In genomic region chr11:59152312-59152967, GRCh38 we compare ENCODE assay signal across 10 cellular contexts. TPM values are rescaled to one million over a fixed set of nuclear protein-coding genes. Genes with fewer than 3 reads are reported as not detected.
DNase-seq lines count a peak whose midpoint lies in the region; ATAC-seq and TF ChIP-seq lines count a peak whose summit lies in the region.
"Had no signal": no experiment of that assay in that cellular context is flagged by ENCODE, and none has a peak within 500 bp of the region (broad histone marks: within the 10 kb centered on the region; RNA-seq: fewer than 3 reads in every experiment).

No MANE protein-coding gene starts in this region.

- H3K27ac ChIP-seq in CD4-positive, CD25-positive, alpha-beta regulatory T cell (ENCODE audit: insufficient read depth, low read length, poor library complexity, severe bottlenecking): peak overlapping the region; percentile 50
- peak overlapping the region; percentile 46; the same call in 1 of the 2 replicates for H3K27ac ChIP-seq in KMS-11
- H3K27ac ChIP-seq in ovary: no peak overlapping the region

- peaks cover 15 to 38% (median 30%) of the 10 kb centered on the region in 4 donors for H3K4me1 Mint-ChIP-seq in CD4-positive, CD25-positive, alpha-beta regulatory T cell

- intact Hi-C loops in ovary (cut with DNase I): no loop called here

- H4K20me1 ChIP-seq in KMS-11 (ENCODE audit: insufficient read depth): 0 out of 2 replicates have a peak, but pooled peaks cover 4% of the 10 kb centered on the region

- peaks cover 3% of the 10 kb centered on the region; the same call in 1 of the 2 replicates for H3K79me2 ChIP-seq in KMS-11 (ENCODE audit: insufficient read depth, low read depth)

- H3K9ac ChIP-seq in KMS-11: no peak overlapping the region

- H3K4me1 ChIP-seq in CD4-positive, CD25-positive, alpha-beta regulatory T cell (ENCODE audit: control insufficient read depth, insufficient read depth, low read length, poor library complexity, severe bottlenecking): peaks cover 16% of the 10 kb centered on the region
- H3K4me1 ChIP-seq in KMS-11 (ENCODE audit: low read depth, poor library complexity, severe bottlenecking) (peaks cover 44% of the 10 kb centered on the region), ovary (ENCODE audit: insufficient read depth) (no peaks in the 10 kb centered on the region)

- no peaks in the 10 kb centered on the region for H3K9me3 Mint-ChIP-seq in CD4-positive, CD25-positive, alpha-beta regulatory T cell

- no peaks in the 10 kb centered on the region for H3K27me3 Mint-ChIP-seq in CD4-positive, CD25-positive, alpha-beta regulatory T cell

- no peak for TF ChIP-seq EP300 in ovary (IDR thresholded peaks at IDR 0.05)

- peak overlapping the region; percentile 57 to 94 (median 78) for H3K4me3 Mint-ChIP-seq in CD4-positive, CD25-positive, alpha-beta regulatory T cell

- H3K27ac Mint-ChIP-seq in CD4-positive, CD25-positive, alpha-beta regulatory T cell: peak overlapping the region; percentile 75 to 92 (median 82)

- H3K4me3 ChIP-seq in CD4-positive, CD25-positive, alpha-beta regulatory T cell (ENCODE audit: low read depth, low read length): peak overlapping the region; percentile 65
- H3K4me3 ChIP-seq in KMS-11 (IDR thresholded peaks at IDR 0.05; ENCODE audit: insufficient read depth, low read depth, low read length) (no peak overlapping the region), ovary (no peak overlapping the region)

- H3K9me3 ChIP-seq in CD4-positive, CD25-positive, alpha-beta regulatory T cell (ENCODE audit: control insufficient read depth in 2 of 2, low read length in 2 of 2): no peaks in the 10 kb centered on the region
- H3K9me3 ChIP-seq in ovary: no peaks in the 10 kb centered on the region

- H2AFZ ChIP-seq in KMS-11 (ENCODE audit: low read depth): no peak overlapping the region

- TF ChIP-seq CTCF in KMS-11 (conservative IDR thresholded peaks at IDR 0.05; ENCODE audit: low read depth, low read length): no peak
- TF ChIP-seq CTCF in ovary (IDR thresholded peaks at IDR 0.05): no peak

- 89 to 96% (median 93%) methylated on average over 8 of the region's 8 CpGs for WGBS in ovary, 3 donors

- H3K36me3 ChIP-seq in CD4-positive, CD25-positive, alpha-beta regulatory T cell (ENCODE audit: control insufficient read depth, insufficient read depth, low read length): peaks cover 6% of the 10 kb centered on the region
- H3K36me3 ChIP-seq in KMS-11 (ENCODE audit: insufficient read depth): no peaks in the 10 kb centered on the region
- no peaks in the 10 kb centered on the region for H3K36me3 ChIP-seq in ovary

- ATAC-seq in CD4-positive, CD25-positive, alpha-beta regulatory T cell (ENCODE audit: low read depth in 2 of 2): peak; percentile 74 to 82
- ATAC-seq in GM18868 (IDR thresholded peaks at IDR 0.05; ENCODE audit: unreplicated experiment) (peak; percentile 85), HG02678 (IDR thresholded peaks at IDR 0.05; ENCODE audit: unreplicated experiment) (peak; percentile 87), SK-N-SH treated with all-trans-retinoic acid at 6 μM for 48 hours (no peak)

- H3K27me3 ChIP-seq in CD4-positive, CD25-positive, alpha-beta regulatory T cell (ENCODE audit: control insufficient read depth, insufficient read depth, low read length): no peaks in the 10 kb centered on the region
- H3K27me3 ChIP-seq in KMS-11 (ENCODE audit: insufficient read depth, low read depth): no peaks in the 10 kb centered on the region
- no peaks in the 10 kb centered on the region for H3K27me3 ChIP-seq in ovary

- TF ChIP-seq POLR2A in ovary (IDR thresholded peaks at IDR 0.05): no peak

- DNase-seq in CD4-positive, CD25-positive, alpha-beta regulatory T cell: peak in 1 of 3 donors; percentile 75
- DNase-seq in ovary: no peak
- DNase-seq in nucleus accumbens (lab: John Stamatoyannopoulos, UW): no peak
- DNase-seq in NCI-H2171 (lab: John Stamatoyannopoulos, UW): no peak
- DNase-seq: dermis blood vessel endothelial cell, NCI-H446 had no signal

- peaks cover 20% of the 10 kb centered on the region for H3K36me3 Mint-ChIP-seq in CD4-positive, CD25-positive, alpha-beta regulatory T cell

- peak overlapping the region; percentile 53 for H3K4me2 ChIP-seq in KMS-11

TF ChIP-seq in SK-N-SH treated with all-trans-retinoic acid at 6 μM for 48 hours, 23 proteins besides CTCF, POLR2A, EP300 and RAD21:
- TF ChIP-seq GLIS3 (CRISPR knock-in tag; IDR thresholded peaks at IDR 0.05): no peak
- TF ChIP-seq RARB (CRISPR knock-in tag; IDR thresholded peaks at IDR 0.05): no peak
- no peak for TF ChIP-seq OSR1 (CRISPR knock-in tag; IDR thresholded peaks at IDR 0.05)
- TF ChIP-seq ZC3H10 (CRISPR knock-in tag; IDR thresholded peaks at IDR 0.05): no peak
- no peak for TF ChIP-seq ESRRG (CRISPR knock-in tag; IDR thresholded peaks at IDR 0.05)
- TF ChIP-seq ZNF565 (CRISPR knock-in tag; conservative IDR thresholded peaks at IDR 0.05; ENCODE audit: low read depth): no peak
TF ChIP-seq in SK-N-SH treated with all-trans-retinoic acid at 6 μM for 48 hours: peak in this region for 0.

RNA-seq across cellular contexts. Expression of gene FAM111A, which starts 9.8 kb away (rescaled TPM):
- 73.4 TPM for total RNA-seq in CD4-positive, CD25-positive, alpha-beta regulatory T cell
- 10 to 100 TPM; 28.6 to 41.5 (median 32.8) TPM for polyA plus RNA-seq in CD4-positive, CD25-positive, alpha-beta regulatory T cell
- total RNA-seq in ovary: 10 to 100 TPM; 17.5 to 26.5 (median 20.4) TPM
- 10 to 100 TPM; 10.6 to 22.1 TPM for polyA plus RNA-seq in ovary

RNA-seq across cellular contexts. Expression of gene DTX4, which starts 19.5 kb away (rescaled TPM):
- 1.0 TPM for total RNA-seq in CD4-positive, CD25-positive, alpha-beta regulatory T cell
- polyA plus RNA-seq in CD4-positive, CD25-positive, alpha-beta regulatory T cell: under 1 TPM in 2 of 4 donors, not detected in 2; 0.11 to 0.25 TPM
- 10 to 100 TPM in 6 of 7 donors, 1 to 10 TPM in 1; 6.1 to 20.3 (median 16.8) TPM for total RNA-seq in ovary
- 10 to 100 TPM; 18.5 to 21.5 TPM for polyA plus RNA-seq in ovary

RNA-seq across cellular contexts. Expression of gene FAM111B, which starts 45.4 kb away (rescaled TPM):
- total RNA-seq in CD4-positive, CD25-positive, alpha-beta regulatory T cell: 3.3 TPM
- 1 to 10 TPM in 2 of 4 donors, under 1 TPM in 2; 0.15 to 2.3 (median 1.0) TPM for polyA plus RNA-seq in CD4-positive, CD25-positive, alpha-beta regulatory T cell
- 1 to 10 TPM in 1 of 7 donors, under 1 TPM in 4, not detected in 2; 0.12 to 1.9 (median 0.18) TPM for total RNA-seq in ovary
- polyA plus RNA-seq in ovary: under 1 TPM; 0.13 to 0.25 TPM

Comparison
In these comparisons a context has a peak if more than half of its experiments do, and no peak if none do; other contexts are left out.
1. H3K27ac ChIP-seq: peak in CD4-positive, CD25-positive, alpha-beta regulatory T cell (single experiment) and KMS-11 (single experiment); none in ovary (0 of 2).